Comparison of ENCODE assay signal across 1 cellular context in genomic region chr11:108985611-108986279, GRCh38.
TF ChIP-seq lines count a peak whose summit lies in the region.

No MANE protein-coding gene starts in this region.

TF ChIP-seq in GM23338, 12 proteins besides CTCF, POLR2A, EP300 and RAD21 (continued from another document):
- TF ChIP-seq ZNF462 (CRISPR knock-in tag; IDR thresholded peaks at IDR 0.05) (no peak), EZH2 (IDR thresholded peaks at IDR 0.05; ENCODE audit: low read depth, unreplicated experiment) (no peak), ZNF114 (CRISPR knock-in tag; IDR thresholded peaks at IDR 0.05) (no peak), POLR2AphosphoS5 (IDR thresholded peaks at IDR 0.05; ENCODE audit: low read depth) (no peak), EZH2phosphoT487 (IDR thresholded peaks at IDR 0.05; ENCODE audit: unreplicated experiment) (no peak), STAT1 (IDR thresholded peaks at IDR 0.05; ENCODE audit: unreplicated experiment) (no peak), JUNB (IDR thresholded peaks at IDR 0.05; ENCODE audit: unreplicated experiment) (no peak)
